8 cellular contexts compared by ENCODE assay signal in genomic region chr3:5053021-5053831, GRCh38.
DNase-seq lines count a peak whose midpoint lies in the region; ATAC-seq and TF ChIP-seq lines count a peak whose summit lies in the region.

No MANE protein-coding gene starts in this region.

- H3K4me3 ChIP-seq in NB4 (ENCODE audit: low read depth, low read length) (no peak overlapping the region), fibroblast of mammary gland (ENCODE audit: control insufficient read depth, low read depth, low read length) (no peak overlapping the region)

- no peak for TF ChIP-seq POLR2A in NB4 (IDR thresholded peaks at IDR 0.05; ENCODE audit: extremely low read depth, insufficient read length)

- DNase-seq in CD1c-positive myeloid dendritic cell (ENCODE audit: extremely low spot score) (peak; percentile 91), NB4 (ENCODE audit: low read depth) (peak; percentile 17), fibroblast of mammary gland (ENCODE audit: low read depth) (peak; percentile 73), renal cortical epithelial cell (ENCODE audit: low read depth) (peak; percentile 42), DMS79 treated with DMSO at 0.1 percent for 48 hours (lab: John Stamatoyannopoulos, UW) (no peak)
- DNase-seq in activated T-cell treated with anti-CD3 and anti-CD28 coated beads, Interleukin-2, amount 50 U/mL, for 48 hours: no peak

- no peak for ATAC-seq in GM18870 (IDR thresholded peaks at IDR 0.05; ENCODE audit: unreplicated experiment)
- ATAC-seq in activated CD4-positive, CD25-positive, alpha-beta regulatory T cell treated with anti-CD3 and anti-CD28 coated beads, Interleukin-2, amount 50 U/mL, for 24 hours: no peak

- TF ChIP-seq CTCF in NB4 (IDR thresholded peaks at IDR 0.05; ENCODE audit: low read depth, low read length): no peak
- TF ChIP-seq CTCF in fibroblast of mammary gland (conservative IDR thresholded peaks at IDR 0.05; ENCODE audit: control insufficient read depth, insufficient read depth, low read depth, low read length): no peak

Comparison
In these comparisons a context has a peak if more than half of its experiments do, and no peak if none do; other contexts are left out.
1. DNase-seq: peak in CD1c-positive myeloid dendritic cell (single experiment), NB4 (single experiment), fibroblast of mammary gland (single experiment) and renal cortical epithelial cell (single experiment); none in DMS79 treated with DMSO at 0.1 percent for 48 hours (single experiment) and activated T-cell treated with anti-CD3 and anti-CD28 coated beads, Interleukin-2, amount 50 U/mL, for 48 hours (0 of 2).